Comparison of ENCODE assay signal across 1 cellular context in genomic region chr1:225700164-225700740, GRCh38.
A peak's percentile ranks its signal among the peaks of the same experiment; 100 is the strongest.
TF ChIP-seq lines count a peak whose summit lies in the region.

No MANE protein-coding gene starts in this region.

TF ChIP-seq in HEK293, 187 proteins besides CTCF, POLR2A, EP300 and RAD21 (continued from another document):
- no peak; the same call in none of the 2 replicates for TF ChIP-seq TSHZ1 (tag by site-specific recombination; IDR thresholded peaks at IDR 0.05; ENCODE audit: borderline replicate concordance)
- no peak for TF ChIP-seq ZNF391 (tag by site-specific recombination; IDR thresholded peaks at IDR 0.05; ENCODE audit: borderline replicate concordance, low read depth)
- no peak for TF ChIP-seq ZBTB1 (tag by site-specific recombination; IDR thresholded peaks at IDR 0.05)
- no peak for TF ChIP-seq ZBTB26 (tag by site-specific recombination; optimal IDR thresholded peaks at IDR 0.05)
- no peak for TF ChIP-seq ZNF623 (tag by site-specific recombination; IDR thresholded peaks at IDR 0.05)
- no peak for TF ChIP-seq ZNF548 (tag by site-specific recombination; IDR thresholded peaks at IDR 0.05)
- peak; percentile 63 for TF ChIP-seq PRDM10 (tag by site-specific recombination; IDR thresholded peaks at IDR 0.05)
- no peak for TF ChIP-seq MZF1 (tag by site-specific recombination; IDR thresholded peaks at IDR 0.05; ENCODE audit: borderline replicate concordance)
- TF ChIP-seq RBAK (tag by site-specific recombination; IDR thresholded peaks at IDR 0.05), result no peak; the same call in 1 of the 2 replicates
- peak; percentile 65; the same call in 1 of the 2 replicates for TF ChIP-seq HOXD13 (CRISPR knock-in tag; IDR thresholded peaks at IDR 0.05; ENCODE audit: borderline replicate concordance)
- TF ChIP-seq ZNF629 (tag by site-specific recombination; IDR thresholded peaks at IDR 0.05), result peak; percentile 86
- peak; percentile 88; the same call in 1 of the 2 replicates for TF ChIP-seq SP7 (tag by site-specific recombination; IDR thresholded peaks at IDR 0.05)
- TF ChIP-seq ZNF677 (tag by site-specific recombination; IDR thresholded peaks at IDR 0.05), result no peak
- peak; percentile 50; the same call in 1 of the 2 replicates for TF ChIP-seq OSR2 (tag by site-specific recombination; IDR thresholded peaks at IDR 0.05)
- TF ChIP-seq ZNF514 (tag by site-specific recombination; IDR thresholded peaks at IDR 0.05), result no peak
- TF ChIP-seq ZNF571 (tag by site-specific recombination; IDR thresholded peaks at IDR 0.05), result no peak
- TF ChIP-seq SP3 (tag by site-specific recombination; IDR thresholded peaks at IDR 0.05), result no peak
- peak; percentile 93 for TF ChIP-seq BCL11A (tag by site-specific recombination; IDR thresholded peaks at IDR 0.05; ENCODE audit: low read depth)
- TF ChIP-seq ZNF596 (tag by site-specific recombination; IDR thresholded peaks at IDR 0.05), result no peak
